In the genomic region with DNA sequence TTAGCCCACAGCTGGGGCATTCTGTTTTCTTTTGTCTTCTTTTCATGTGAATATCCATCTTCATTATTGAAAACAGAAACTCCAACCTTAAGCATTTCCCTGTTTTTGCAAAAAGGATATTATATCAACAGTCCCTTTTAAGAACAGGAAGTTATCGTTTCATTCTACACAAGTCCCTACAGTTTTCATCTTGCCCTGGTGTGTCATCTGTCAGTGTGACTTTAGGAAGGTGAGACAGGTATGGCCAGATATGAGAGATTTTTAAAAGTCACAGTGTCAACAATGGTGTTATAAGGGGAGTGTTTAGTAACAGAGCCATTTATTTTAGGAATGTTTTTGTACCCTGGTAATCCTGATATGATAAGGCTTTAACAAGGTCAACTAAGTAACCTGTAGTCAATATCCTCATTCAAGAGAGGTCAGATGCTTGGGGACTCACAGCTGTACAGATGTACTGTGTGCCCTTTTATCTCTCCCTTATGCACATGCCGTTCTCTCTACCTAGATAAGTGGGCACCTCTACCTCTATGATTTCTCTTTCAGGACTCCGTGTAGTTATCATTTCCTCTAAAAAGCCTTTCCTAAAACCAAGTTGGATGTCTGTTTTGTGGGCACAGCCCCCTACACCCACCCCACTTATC, we compare ENCODE assay signal across 14 cellular contexts.
DNase-seq lines count a peak whose midpoint lies in the region; ATAC-seq and TF ChIP-seq lines count a peak whose summit lies in the region.
"Had no signal": no experiment of that assay in that cellular context is flagged by ENCODE, and none has a peak within 500 bp of the region (broad histone marks: within the 10 kb centered on the region; RNA-seq: fewer than 3 reads in every experiment).

No MANE protein-coding gene starts in this region.

- no peak overlapping the region for H3K4me3 Mint-ChIP-seq in activated CD8-positive, alpha-beta memory T cell treated with anti-CD3 and anti-CD28 coated beads, Interleukin-2, amount 10 ng/mL, durations not matched to agents 7 days and 5 days

- no peak for TF ChIP-seq CTCF in OCI-LY3 (IDR thresholded peaks at IDR 0.05; ENCODE audit: low read depth, low read length)

- H3K27ac Mint-ChIP-seq in activated CD8-positive, alpha-beta memory T cell treated with anti-CD3 and anti-CD28 coated beads, Interleukin-2, amount 10 ng/mL, durations not matched to agents 7 days and 5 days, result peak overlapping the region; percentile 48

- H3K9me3 Mint-ChIP-seq in activated CD8-positive, alpha-beta memory T cell treated with anti-CD3 and anti-CD28 coated beads, Interleukin-2, amount 10 ng/mL, durations not matched to agents 7 days and 5 days (ENCODE audit: low read depth), result no peaks in the 10 kb centered on the region

- no peak for ATAC-seq in activated CD8-positive, alpha-beta memory T cell treated with anti-CD3 and anti-CD28 coated beads, Interleukin-2, amount 10 ng/mL, durations not matched to agents 7 days and 5 days
- ATAC-seq in esophagus mucosa (peak; percentile 80), GM18861 (IDR thresholded peaks at IDR 0.05; ENCODE audit: unreplicated experiment) (no peak)

- H3K4me1 ChIP-seq in OCI-LY3 (ENCODE audit: low read length) (peaks cover 55% of the 10 kb centered on the region), stomach smooth muscle (ENCODE audit: control insufficient read depth, insufficient read depth, low read length) (peaks cover 29% of the 10 kb centered on the region)
- H3K4me1 ChIP-seq: breast epithelium had no signal

- H3K36me3 Mint-ChIP-seq in activated CD8-positive, alpha-beta memory T cell treated with anti-CD3 and anti-CD28 coated beads, Interleukin-2, amount 10 ng/mL, durations not matched to agents 7 days and 5 days, result peaks cover 42% of the 10 kb centered on the region

- no peak overlapping the region for H3K4me3 ChIP-seq in OCI-LY3 (ENCODE audit: low read length)
- H3K4me3 ChIP-seq in stomach smooth muscle (ENCODE audit: low read length in 2 of 2), result no peak overlapping the region
- H3K4me3 ChIP-seq: breast epithelium, spleen had no signal

- peaks cover 39% of the 10 kb centered on the region for H3K36me3 ChIP-seq in OCI-LY3 (replicated peaks; ENCODE audit: low read depth, low read length)
- H3K36me3 ChIP-seq in stomach smooth muscle (ENCODE audit: control insufficient read depth in 2 of 2, insufficient read depth in 2 of 2, low read length in 2 of 2), result no peaks in the 10 kb centered on the region
- H3K36me3 ChIP-seq: breast epithelium had no signal

- no peak overlapping the region for H3K27ac ChIP-seq in OCI-LY3 (ENCODE audit: low read length)
- H3K27ac ChIP-seq in stomach smooth muscle (ENCODE audit: low read length), result peak overlapping the region; percentile 26

- H3K27me3 ChIP-seq in OCI-LY3 (ENCODE audit: low read depth, low read length), result no peaks in the 10 kb centered on the region
- H3K27me3 ChIP-seq in stomach smooth muscle (ENCODE audit: control insufficient read depth in 1 of 2, insufficient read depth in 2 of 2, low read length in 2 of 2), result no peaks in the 10 kb centered on the region
- H3K27me3 ChIP-seq: breast epithelium, spleen had no signal

- DNase-seq in activated CD8-positive, alpha-beta memory T cell treated with anti-CD3 and anti-CD28 coated beads, Interleukin-2, amount 10 ng/mL, durations not matched to agents 7 days and 5 days, result no peak
- DNase-seq in activated CD8-positive, alpha-beta memory T cell treated with anti-CD3 and anti-CD28 coated beads for 24 hours, result no peak
- DNase-seq in effector CD8-positive, alpha-beta T cell (lab: John Stamatoyannopoulos, UW), result no peak
- DNase-seq in putamen (ENCODE audit: low spot score), result no peak
- DNase-seq: GF-D8; NCI-H226; SK-N-SH; spleen; stimulated activated CD8-positive, alpha-beta memory T cell treated with anti-CD3 and anti-CD28 coated beads, Interleukin-4, amount 100 ng/mL, for 48 hours had no signal

- CTCF ChIA-PET in activated CD8-positive, alpha-beta memory T cell treated with anti-CD3 and anti-CD28 coated beads, Interleukin-2, amount 10 ng/mL, durations not matched to agents 7 days and 5 days (lab: Charles Lee), result interaction anchor here (1.0 to 2.2 kb wide), 2 partner anchors 67 to 131 kb away, joined by 3 to 16 read pairs; partner anchors contain the start of gene BCL2

- H3K4me1 Mint-ChIP-seq in activated CD8-positive, alpha-beta memory T cell treated with anti-CD3 and anti-CD28 coated beads, Interleukin-2, amount 10 ng/mL, durations not matched to agents 7 days and 5 days, result peaks cover 78% of the 10 kb centered on the region

- H3K4me2 ChIP-seq in OCI-LY3 (ENCODE audit: low read length), result peak overlapping the region; percentile 4; the same call in 1 of the 2 replicates
- H3K4me2 ChIP-seq: SK-N-SH had no signal

- H3K9ac ChIP-seq in OCI-LY3 (ENCODE audit: low read length) (no peak overlapping the region), stomach smooth muscle (ENCODE audit: low read length in 2 of 2) (no peak overlapping the region)
- H3K9ac ChIP-seq: SK-N-SH had no signal

- no peaks in the 10 kb centered on the region for H3K27me3 Mint-ChIP-seq in activated CD8-positive, alpha-beta memory T cell treated with anti-CD3 and anti-CD28 coated beads, Interleukin-2, amount 10 ng/mL, durations not matched to agents 7 days and 5 days

- H4K20me1 ChIP-seq in OCI-LY3 (ENCODE audit: insufficient read depth, low read length), result peaks cover 90% of the 10 kb centered on the region

- peaks cover 95% of the 10 kb centered on the region for H3K79me2 ChIP-seq in OCI-LY3 (ENCODE audit: low read length)

- H3K9me3 ChIP-seq in OCI-LY3 (ENCODE audit: insufficient read depth, low read length), result no peaks in the 10 kb centered on the region
- H3K9me3 ChIP-seq in stomach smooth muscle (ENCODE audit: control insufficient read depth in 2 of 2, low read length in 2 of 2), result no peaks in the 10 kb centered on the region
- H3K9me3 ChIP-seq: breast epithelium, SK-N-SH had no signal

- no peak overlapping the region for H2AFZ ChIP-seq in OCI-LY3 (ENCODE audit: low read depth, low read length)
